In the genomic region with DNA sequence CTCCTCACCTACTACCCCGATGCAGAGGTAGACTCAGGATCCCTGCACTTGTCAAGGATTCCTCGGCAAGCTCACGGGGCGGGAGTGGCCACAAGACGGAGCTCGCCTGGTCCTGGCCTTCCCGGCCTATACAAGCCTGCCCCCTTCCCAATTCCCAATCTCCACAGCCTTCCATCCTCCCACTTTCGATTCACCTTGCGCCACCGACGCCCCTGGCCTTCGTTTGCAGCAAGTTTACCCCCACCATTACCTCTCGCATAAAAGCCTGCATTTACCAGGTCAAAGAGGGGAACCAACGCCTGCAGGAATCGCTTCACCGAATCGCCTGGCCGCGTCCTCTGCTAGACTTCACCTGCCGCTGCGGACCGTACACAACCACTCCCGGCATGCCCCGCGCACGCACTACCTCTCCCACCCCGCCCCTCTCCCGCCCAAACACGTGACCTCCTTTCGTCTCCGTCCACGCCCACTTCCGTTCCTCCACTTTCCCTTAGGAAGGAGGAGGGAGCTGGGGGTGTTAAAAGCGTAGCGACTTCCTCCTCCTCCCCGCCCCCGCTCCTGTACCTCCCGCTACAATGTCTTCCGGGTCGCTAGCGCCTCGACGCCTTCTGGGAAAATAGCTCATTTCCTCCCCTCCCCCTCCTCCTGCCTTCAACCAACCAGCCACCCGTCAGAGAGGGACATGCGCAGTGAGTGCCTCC, we compare ENCODE assay signal across 1 cellular context.
TF ChIP-seq lines count a peak whose summit lies in the region.

A gene (minus strand): TSS at position 380 of the 701 bp plus-strand sequence. CDS start 44,779 bp downstream, outside the sequence.

TF ChIP-seq in H1, 55 proteins besides CTCF, POLR2A, EP300 and RAD21 (continued from another document):
- TF ChIP-seq, protein P1, sequence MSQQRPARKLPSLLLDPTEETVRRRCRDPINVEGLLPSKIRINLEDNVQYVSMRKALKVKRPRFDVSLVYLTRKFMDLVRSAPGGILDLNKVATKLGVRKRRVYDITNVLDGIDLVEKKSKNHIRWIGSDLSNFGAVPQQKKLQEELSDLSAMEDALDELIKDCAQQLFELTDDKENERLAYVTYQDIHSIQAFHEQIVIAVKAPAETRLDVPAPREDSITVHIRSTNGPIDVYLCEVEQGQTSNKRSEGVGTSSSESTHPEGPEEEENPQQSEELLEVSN (IDR thresholded peaks at IDR 0.05), result peak; percentile 62
- TF ChIP-seq, protein P2, sequence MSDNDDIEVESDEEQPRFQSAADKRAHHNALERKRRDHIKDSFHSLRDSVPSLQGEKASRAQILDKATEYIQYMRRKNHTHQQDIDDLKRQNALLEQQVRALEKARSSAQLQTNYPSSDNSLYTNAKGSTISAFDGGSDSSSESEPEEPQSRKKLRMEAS (IDR thresholded peaks at IDR 0.05), result peak; percentile 16; the same call in 1 of the 2 replicates
- TF ChIP-seq, protein P3, sequence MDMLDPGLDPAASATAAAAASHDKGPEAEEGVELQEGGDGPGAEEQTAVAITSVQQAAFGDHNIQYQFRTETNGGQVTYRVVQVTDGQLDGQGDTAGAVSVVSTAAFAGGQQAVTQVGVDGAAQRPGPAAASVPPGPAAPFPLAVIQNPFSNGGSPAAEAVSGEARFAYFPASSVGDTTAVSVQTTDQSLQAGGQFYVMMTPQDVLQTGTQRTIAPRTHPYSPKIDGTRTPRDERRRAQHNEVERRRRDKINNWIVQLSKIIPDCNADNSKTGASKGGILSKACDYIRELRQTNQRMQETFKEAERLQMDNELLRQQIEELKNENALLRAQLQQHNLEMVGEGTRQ (IDR thresholded peaks at IDR 0.05; ENCODE audit: low read length), result peak; percentile 81
- TF ChIP-seq, protein P4, sequence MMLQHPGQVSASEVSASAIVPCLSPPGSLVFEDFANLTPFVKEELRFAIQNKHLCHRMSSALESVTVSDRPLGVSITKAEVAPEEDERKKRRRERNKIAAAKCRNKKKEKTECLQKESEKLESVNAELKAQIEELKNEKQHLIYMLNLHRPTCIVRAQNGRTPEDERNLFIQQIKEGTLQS (IDR thresholded peaks at IDR 0.05; ENCODE audit: insufficient read depth, low read depth, low read length), result 0 out of 2 replicates have a peak, but pooled peaks have one; percentile 6
- TF ChIP-seq NRF1 (IDR thresholded peaks at IDR 0.05; ENCODE audit: low read depth, low read length) (peak; percentile 48), CBX5 (IDR thresholded peaks at IDR 0.05; ENCODE audit: low read depth, low read length) (no peak), ZNF274 (IDR thresholded peaks at IDR 0.05; ENCODE audit: borderline replicate concordance, extremely low read depth, low read length) (no peak), RBBP5 (IDR thresholded peaks at IDR 0.05; ENCODE audit: borderline replicate concordance, low read depth, low read length) (peak; percentile 84), SAP30 (IDR thresholded peaks at IDR 0.05; ENCODE audit: insufficient read depth, insufficient replicate concordance, low read length) (peak; percentile 59), TAF7 (optimal IDR thresholded peaks at IDR 0.05; ENCODE audit: borderline replicate concordance, low read depth, low read length) (no peak), POLR2AphosphoS5 (IDR thresholded peaks at IDR 0.05; ENCODE audit: low read depth, low read length) (peak; percentile 84), KDM4A (IDR thresholded peaks at IDR 0.05; ENCODE audit: low read depth, low read length, severe bottlenecking) (peak; percentile 75), GTF2F1 (IDR thresholded peaks at IDR 0.05; ENCODE audit: borderline replicate concordance, low read depth, low read length) (0 out of 2 replicates have a peak, but pooled peaks have one; percentile 4), CHD2 (IDR thresholded peaks at IDR 0.05; ENCODE audit: low read length) (no peak), CTBP2 (IDR thresholded peaks at IDR 0.05; ENCODE audit: borderline replicate concordance, insufficient read depth, insufficient read length, low read length) (no peak)
